20 cellular contexts compared by ENCODE assay signal in genomic region chr17:18324140-18325049, GRCh38. TPM values are rescaled to one million over a fixed set of nuclear protein-coding genes. Genes with fewer than 3 reads are reported as not detected.
DNase-seq lines count a peak whose midpoint lies in the region; ATAC-seq and TF ChIP-seq lines count a peak whose summit lies in the region.
"Had no signal": no experiment of that assay in that cellular context is flagged by ENCODE, and none has a peak within 500 bp of the region (broad histone marks: within the 10 kb centered on the region; RNA-seq: fewer than 3 reads in every experiment).

No MANE protein-coding gene starts in this region.

- H3K79me2 ChIP-seq in OCI-LY3 (ENCODE audit: low read length): no peaks in the 10 kb centered on the region

- H3K4me3 ChIP-seq in OCI-LY3 (ENCODE audit: low read length) (no peak overlapping the region), endodermal cell (ENCODE audit: low read length) (no peak overlapping the region)
- H3K4me3 ChIP-seq: coronary artery, GM12878, PC-9 had no signal

- H3K27ac ChIP-seq in OCI-LY3 (ENCODE audit: low read length): peak overlapping the region; percentile 75
- no peak overlapping the region for H3K27ac ChIP-seq in endodermal cell (ENCODE audit: low read depth, low read length)
- H3K27ac ChIP-seq: coronary artery, epithelial cell of prostate, PC-9 had no signal

- TF ChIP-seq CTCF in OCI-LY3 (IDR thresholded peaks at IDR 0.05; ENCODE audit: low read depth, low read length) (no peak), endodermal cell (conservative IDR thresholded peaks at IDR 0.05) (peak; percentile 26)

- no peak overlapping the region for H3K4me2 ChIP-seq in OCI-LY3 (ENCODE audit: low read length)
- H3K4me2 ChIP-seq: PC-9 had no signal

- H3K36me3 ChIP-seq in OCI-LY3 (replicated peaks; ENCODE audit: low read depth, low read length) (peaks cover 5% of the 10 kb centered on the region), endodermal cell (ENCODE audit: control insufficient read depth, insufficient read depth, low read length) (peaks cover 53% of the 10 kb centered on the region)

- no peak for ATAC-seq in activated naive CD4-positive, alpha-beta T cell treated with anti-CD3 and anti-CD28 coated beads, Interleukin-2, amount 50 U/mL, for 72 hours
- no peak for ATAC-seq in stimulated activated naive B cell treated with anti-CD40 and anti-IgM and Interleukin-4, amounts not matched to agents 10 μg/mL and 1 μg/mL and 100 μg/mL, for 72 hours (replicated peaks)
- no peak for ATAC-seq in HG02610 (IDR thresholded peaks at IDR 0.05; ENCODE audit: unreplicated experiment)

- H3K4me3 Mint-ChIP-seq in endodermal cell: no peak overlapping the region
- peak overlapping the region in 1 of 2 donors; percentile 8 for H3K4me3 Mint-ChIP-seq in stimulated activated naive B cell treated with anti-CD40 and anti-IgM and Interleukin-4, amounts not matched to agents 10 μg/mL and 1 μg/mL and 100 μg/mL, for 72 hours
- H3K4me3 Mint-ChIP-seq: nephron had no signal

- no peak overlapping the region for H3K9ac ChIP-seq in OCI-LY3 (ENCODE audit: low read length)
- no peak overlapping the region for H3K9ac ChIP-seq in endodermal cell (ENCODE audit: extremely low read depth, low read length, poor library complexity, severe bottlenecking)

- H3K27me3 ChIP-seq in OCI-LY3 (ENCODE audit: low read depth, low read length) (no peaks in the 10 kb centered on the region), endodermal cell (ENCODE audit: control insufficient read depth, insufficient read depth, low read length, poor library complexity, severe bottlenecking) (no peaks in the 10 kb centered on the region)

- no peaks in the 10 kb centered on the region for H3K9me3 Mint-ChIP-seq in activated naive CD4-positive, alpha-beta T cell treated with anti-CD3 and anti-CD28 coated beads, Interleukin-2, amount 50 U/mL, for 72 hours
- no peaks in the 10 kb centered on the region for H3K9me3 Mint-ChIP-seq in endodermal cell
- peaks cover 0 to 2% of the 10 kb centered on the region in 2 donors for H3K9me3 Mint-ChIP-seq in stimulated activated naive B cell treated with anti-CD40 and anti-IgM and Interleukin-4, amounts not matched to agents 10 μg/mL and 1 μg/mL and 100 μg/mL, for 72 hours
- H3K9me3 Mint-ChIP-seq: nephron had no signal

- no peaks in the 10 kb centered on the region for H3K27me3 Mint-ChIP-seq in endodermal cell (ENCODE audit: insufficient read depth)
- no peaks in the 10 kb centered on the region for H3K27me3 Mint-ChIP-seq in stimulated activated naive B cell treated with anti-CD40 and anti-IgM and Interleukin-4, amounts not matched to agents 10 μg/mL and 1 μg/mL and 100 μg/mL, for 72 hours

- peaks cover 16% of the 10 kb centered on the region for H3K4me1 ChIP-seq in OCI-LY3 (ENCODE audit: low read length)
- no peaks in the 10 kb centered on the region for H3K4me1 ChIP-seq in endodermal cell (ENCODE audit: control insufficient read depth, insufficient read depth, low read length)

- H3K9me3 ChIP-seq in OCI-LY3 (ENCODE audit: insufficient read depth, low read length): no peaks in the 10 kb centered on the region
- H3K9me3 ChIP-seq in endodermal cell (ENCODE audit: control insufficient read depth, low read length): peaks cover 3% of the 10 kb centered on the region

- no peak for DNase-seq in activated naive CD4-positive, alpha-beta T cell treated with anti-CD3 and anti-CD28 coated beads, Interleukin-2, amount 50 U/mL, for 72 hours (ENCODE audit: low spot score in 2 of 2)
- DNase-seq in activated naive CD4-positive, alpha-beta T cell (lab: John Stamatoyannopoulos, UW): no peak
- DNase-seq in endodermal cell (no peak), cortex of kidney (lab: John Stamatoyannopoulos, UW) (no peak), RPMI8226 (no peak)
- no peak for DNase-seq in stimulated activated naive B cell treated with anti-CD40 and anti-IgM and Interleukin-4, amounts not matched to agents 10 μg/mL and 1 μg/mL and 100 μg/mL, for 72 hours
- DNase-seq: activated CD4-positive, alpha-beta T cell treated with anti-CD3 and anti-CD28 coated beads, Interleukin-2, amount 50 U/mL, for 1 hour; COR-L47; mammary epithelial cell; NCI-H1436; NCI-H510A treated with DMSO at 0.1 percent for 48 hours; PC-9 had no signal

- peaks cover 4% of the 10 kb centered on the region for H3K4me1 Mint-ChIP-seq in endodermal cell
- H3K4me1 Mint-ChIP-seq in stimulated activated naive B cell treated with anti-CD40 and anti-IgM and Interleukin-4, amounts not matched to agents 10 μg/mL and 1 μg/mL and 100 μg/mL, for 72 hours: peaks cover 44 to 71% of the 10 kb centered on the region in 2 donors

- H3K27ac Mint-ChIP-seq in activated naive CD4-positive, alpha-beta T cell treated with anti-CD3 and anti-CD28 coated beads, Interleukin-2, amount 50 U/mL, for 72 hours: peak overlapping the region; percentile 70 to 93
- H3K27ac Mint-ChIP-seq in endodermal cell: no peak overlapping the region
- H3K27ac Mint-ChIP-seq in stimulated activated naive B cell treated with anti-CD40 and anti-IgM and Interleukin-4, amounts not matched to agents 10 μg/mL and 1 μg/mL and 100 μg/mL, for 72 hours: peak overlapping the region; percentile 52
- H3K27ac Mint-ChIP-seq: nephron had no signal

- H4K20me1 ChIP-seq in OCI-LY3 (ENCODE audit: insufficient read depth, low read length): no peaks in the 10 kb centered on the region

- 94 to 97% methylated on average over 24 to 27 of the region's 27 CpGs for WGBS in endodermal cell (ENCODE audit: insufficient coverage in 1 of 2, insufficient read length in 1 of 2), 2 experiments

- no peak overlapping the region for H2AFZ ChIP-seq in OCI-LY3 (ENCODE audit: low read depth, low read length)
- H2AFZ ChIP-seq: PC-9 had no signal

- H3K36me3 Mint-ChIP-seq in activated naive CD4-positive, alpha-beta T cell treated with anti-CD3 and anti-CD28 coated beads, Interleukin-2, amount 50 U/mL, for 72 hours: peaks cover 0 to 12% of the 10 kb centered on the region in 2 donors
- peaks cover 58% of the 10 kb centered on the region for H3K36me3 Mint-ChIP-seq in endodermal cell (ENCODE audit: low read depth)
- peaks cover 54 to 60% of the 10 kb centered on the region in 2 donors for H3K36me3 Mint-ChIP-seq in stimulated activated naive B cell treated with anti-CD40 and anti-IgM and Interleukin-4, amounts not matched to agents 10 μg/mL and 1 μg/mL and 100 μg/mL, for 72 hours

RNA-seq across cellular contexts. Expression of gene SMCR8, which starts 9.3 kb away (rescaled TPM):
- 10 to 100 TPM; 18.8 to 23.5 TPM for total RNA-seq in activated naive CD4-positive, alpha-beta T cell treated with anti-CD3 and anti-CD28 coated beads, Interleukin-2, amount 50 U/mL, for 72 hours
- 10 to 100 TPM; 20.7 to 22.2 TPM for total RNA-seq in endodermal cell
- polyA plus RNA-seq in endodermal cell (2013, experiment 1 of 2): 9.4 TPM
- 10.0 TPM for polyA plus RNA-seq in endodermal cell (2013, experiment 2 of 2)

RNA-seq across cellular contexts. Expression of gene TOP3A, which starts 9.6 kb away (rescaled TPM):
- 10 to 100 TPM; 78.3 to 97.4 TPM for total RNA-seq in activated naive CD4-positive, alpha-beta T cell treated with anti-CD3 and anti-CD28 coated beads, Interleukin-2, amount 50 U/mL, for 72 hours
- 10 to 100 TPM; 60.4 to 67.4 TPM for total RNA-seq in endodermal cell
- 31.5 TPM for polyA plus RNA-seq in endodermal cell (2013, experiment 1 of 2)
- 32.0 TPM for polyA plus RNA-seq in endodermal cell (2013, experiment 2 of 2)

RNA-seq across cellular contexts. Expression of gene SHMT1, which starts 39.0 kb away (rescaled TPM):
- total RNA-seq in activated naive CD4-positive, alpha-beta T cell treated with anti-CD3 and anti-CD28 coated beads, Interleukin-2, amount 50 U/mL, for 72 hours: 10 to 100 TPM; 65.9 to 73.1 TPM
- total RNA-seq in endodermal cell: 10 to 100 TPM; 38.5 to 40.9 TPM
- polyA plus RNA-seq in endodermal cell (2013, experiment 1 of 2): 25.2 TPM
- 23.4 TPM for polyA plus RNA-seq in endodermal cell (2013, experiment 2 of 2)

RNA-seq across cellular contexts. Expression of gene EVPLL, which starts 53.2 kb away (rescaled TPM):
- total RNA-seq in activated naive CD4-positive, alpha-beta T cell treated with anti-CD3 and anti-CD28 coated beads, Interleukin-2, amount 50 U/mL, for 72 hours: under 1 TPM in 1 of 2 donors, not detected in 1; 0.54 TPM
- not detected for total RNA-seq in endodermal cell
- not detected for polyA plus RNA-seq in endodermal cell (2013, experiment 1 of 2)
- polyA plus RNA-seq in endodermal cell (2013, experiment 2 of 2): not detected
- total RNA-seq: glomerular endothelial cell, GM12878, LHCN-M2 had no signal
- polyA plus RNA-seq: GM12878, mammary epithelial cell had no signal
